In the genomic region with DNA sequence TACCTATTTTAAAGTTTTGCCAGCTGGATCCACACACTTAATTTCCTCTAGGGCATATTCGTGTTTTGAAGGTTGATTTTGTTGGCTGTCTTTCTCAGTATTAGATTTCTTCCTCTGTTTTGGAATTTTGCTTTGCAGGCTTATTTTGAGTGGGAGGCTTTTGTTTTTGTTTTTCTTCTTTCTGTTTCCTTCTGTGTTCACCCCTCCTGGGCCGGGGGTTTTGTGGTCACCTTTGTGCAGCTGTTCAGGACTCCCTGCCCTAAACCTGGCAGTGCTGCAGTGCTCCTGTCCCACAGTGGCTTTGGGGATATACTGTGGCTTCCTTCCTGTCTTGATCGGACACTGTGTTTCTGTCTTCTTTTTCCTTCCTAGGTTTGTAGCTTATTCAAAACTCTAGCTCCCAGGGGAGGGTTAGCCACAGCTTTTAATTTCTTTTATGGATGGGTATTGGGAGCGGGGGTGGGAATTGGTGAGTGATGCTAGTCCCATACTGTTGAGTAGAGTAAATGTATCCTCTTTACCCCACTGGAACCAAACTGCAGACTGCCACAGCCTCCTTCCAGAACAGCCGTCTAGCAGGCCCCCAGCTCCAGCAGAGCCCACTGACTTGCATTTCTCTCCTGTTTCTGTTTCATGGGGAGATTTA, we compare ENCODE assay signal across 19 cellular contexts.
A peak's percentile ranks its signal among the peaks of the same experiment; 100 is the strongest.
DNase-seq lines count a peak whose midpoint lies in the region; TF ChIP-seq lines count a peak whose summit lies in the region.
"Had no signal": no experiment of that assay in that cellular context is flagged by ENCODE, and none has a peak within 500 bp of the region (broad histone marks: within the 10 kb centered on the region; RNA-seq: fewer than 3 reads in every experiment).

No MANE protein-coding gene starts in this region.

- peak overlapping the region; percentile 55 for H2AK5ac ChIP-seq in mesenchymal stem cell (ENCODE audit: low read length, severe bottlenecking)

- H3K79me1 ChIP-seq in mesenchymal stem cell (replicated peaks; ENCODE audit: low read length, poor library complexity, severe bottlenecking): no peaks in the 10 kb centered on the region

- H3K79me2 ChIP-seq in smooth muscle cell (ENCODE audit: low read depth): no peaks in the 10 kb centered on the region

- H3K4me3 Mint-ChIP-seq in MCF 10A (ENCODE audit: unreplicated experiment): no peak overlapping the region
- H3K4me3 Mint-ChIP-seq: GM23338, IgD-negative memory B cell had no signal

- H3K4me1 Mint-ChIP-seq in MCF 10A (ENCODE audit: insufficient read depth, unreplicated experiment): peaks cover 12% of the 10 kb centered on the region
- H3K4me1 Mint-ChIP-seq: IgD-negative memory B cell had no signal

- DNase-seq in MCF 10A (ENCODE audit: unreplicated experiment): no peak
- DNase-seq in breast epithelium (ENCODE audit: low spot score in 2 of 2): no peak
- DNase-seq in choroid plexus epithelial cell (ENCODE audit: low read depth): peak; percentile 3
- DNase-seq in mesenchymal stem cell: no peak
- DNase-seq in smooth muscle cell (lab: John Stamatoyannopoulos, UW; ENCODE audit: unreplicated experiment): no peak
- no peak for DNase-seq in C1 segment of cervical spinal cord (lab: John Stamatoyannopoulos, UW)
- DNase-seq in DMS153 treated with DMSO at 0.1 percent for 48 hours (lab: John Stamatoyannopoulos, UW; ENCODE audit: unreplicated experiment): no peak
- no peak for DNase-seq in NOMO-1 treated with dmso at 0.1 percent for 144 hours (lab: John Stamatoyannopoulos, UW; ENCODE audit: unreplicated experiment)
- DNase-seq: DMS79, NCI-H1417 treated with DMSO at 0.1 percent for 48 hours, NCI-H2029, NCI-H2171 treated with DMSO at 0.1 percent for 48 hours, NCI-H774, Peyer's patch, SHP77 treated with DMSO at 0.1 percent for 48 hours had no signal

- CTCF ChIA-PET in MCF 10A (lab: Yijun Ruan, JAX): no interaction called here

- no peak overlapping the region for H2BK120ac ChIP-seq in mesenchymal stem cell (ENCODE audit: low read depth, low read length)

- peak overlapping the region; percentile 80 for H3K27ac Mint-ChIP-seq in MCF 10A (ENCODE audit: low read depth, unreplicated experiment)
- H3K27ac Mint-ChIP-seq: GM23338, IgD-negative memory B cell had no signal

- no peak overlapping the region for H3K14ac ChIP-seq in mesenchymal stem cell (ENCODE audit: low read length in 2 of 2)

- no peak overlapping the region for H2BK15ac ChIP-seq in mesenchymal stem cell (ENCODE audit: low read depth, poor library complexity, severe bottlenecking)

- H3F3A ChIP-seq in smooth muscle cell (ENCODE audit: low read depth): peaks cover 3% of the 10 kb centered on the region

- H4K91ac ChIP-seq in mesenchymal stem cell (ENCODE audit: low read length): no peak overlapping the region

- H3K36me3 ChIP-seq in breast epithelium (no peaks in the 10 kb centered on the region), mesenchymal stem cell (ENCODE audit: control insufficient read depth in 1 of 2, insufficient read depth in 2 of 2, low read depth in 1 of 2, low read length in 2 of 2) (no peaks in the 10 kb centered on the region), smooth muscle cell (ENCODE audit: low read depth) (no peaks in the 10 kb centered on the region)
- H3K36me3 ChIP-seq: Peyer's patch had no signal

- H3K27ac ChIP-seq in breast epithelium (peak overlapping the region in 1 of 2 donors; percentile 33), mesenchymal stem cell (ENCODE audit: low read length, poor library complexity, severe bottlenecking) (no peak overlapping the region), smooth muscle cell (ENCODE audit: low read depth) (no peak overlapping the region)
- H3K27ac ChIP-seq: 22Rv1, Peyer's patch had no signal

- no peak overlapping the region for H2BK5ac ChIP-seq in mesenchymal stem cell (ENCODE audit: low read depth, low read length, poor library complexity, severe bottlenecking)

- no peak overlapping the region for H3K23ac ChIP-seq in mesenchymal stem cell (ENCODE audit: low read length in 2 of 2)

- no peaks in the 10 kb centered on the region for H3K27me3 Mint-ChIP-seq in MCF 10A (ENCODE audit: insufficient read depth, unreplicated experiment)

- H4K20me1 ChIP-seq in smooth muscle cell (ENCODE audit: low read depth): no peaks in the 10 kb centered on the region

- H4K8ac ChIP-seq in mesenchymal stem cell (ENCODE audit: low read length): peak overlapping the region; percentile 51

- peak overlapping the region; percentile 53 for H3K9ac ChIP-seq in mesenchymal stem cell (ENCODE audit: low read length)
- no peak overlapping the region for H3K9ac ChIP-seq in smooth muscle cell (ENCODE audit: low read depth)

- no peaks in the 10 kb centered on the region for H3K9me3 Mint-ChIP-seq in MCF 10A (ENCODE audit: unreplicated experiment)

- POLR2A ChIA-PET in MCF 10A (lab: Yijun Ruan, JAX): interaction anchor here (1.0 kb wide), 1 partner anchor 17 kb away, joined by 3 read pairs; no protein-coding TSS in a partner anchor

- H3K4me3 ChIP-seq in breast epithelium (no peak overlapping the region), choroid plexus epithelial cell (ENCODE audit: low read depth, low read length) (no peak overlapping the region), mesenchymal stem cell (ENCODE audit: insufficient read depth in 1 of 2, low read depth in 1 of 2, low read length in 2 of 2) (no peak overlapping the region), smooth muscle cell (no peak overlapping the region)
- H3K4me3 ChIP-seq: GM12878, GM23338, Peyer's patch had no signal

- 49% methylated on average over 3 of the region's 5 CpGs for WGBS in mesenchymal stem cell
- WGBS in smooth muscle cell (ENCODE audit: low lambda C conversion rate): 79% methylated on average over 5 of the region's 5 CpGs

- H2AFZ ChIP-seq in mesenchymal stem cell (ENCODE audit: low read depth, low read length) (no peak overlapping the region), smooth muscle cell (ENCODE audit: low read depth) (peak overlapping the region; percentile 77)
- H2AFZ ChIP-seq: GM23338 had no signal

- H3K4ac ChIP-seq in mesenchymal stem cell (ENCODE audit: low read depth in 1 of 2, low read length in 2 of 2): peak overlapping the region in 1 of 2 experiments; percentile 45

- TF ChIP-seq POLR2A in breast epithelium (IDR thresholded peaks at IDR 0.05): no peak

- intact Hi-C loops in MCF 10A (cut with micrococcal nuclease) (no loop called here), breast epithelium (cut with DNase I; ENCODE audit: low total_unique reads) (no loop called here)

- H3K4me1 ChIP-seq in breast epithelium: no peaks in the 10 kb centered on the region
- H3K4me1 ChIP-seq in mesenchymal stem cell (ENCODE audit: control insufficient read depth, insufficient read depth, low read depth, low read length): peaks cover 7% of the 10 kb centered on the region
- H3K4me1 ChIP-seq in smooth muscle cell (ENCODE audit: low read depth): peaks cover 13% of the 10 kb centered on the region
- H3K4me1 ChIP-seq: Peyer's patch had no signal

- TF ChIP-seq CTCF in MCF 10A (IDR thresholded peaks at IDR 0.05; ENCODE audit: unreplicated experiment): no peak
- TF ChIP-seq CTCF in breast epithelium (IDR thresholded peaks at IDR 0.05): no peak
- TF ChIP-seq CTCF in choroid plexus epithelial cell (conservative IDR thresholded peaks at IDR 0.05; ENCODE audit: low read depth, low read length): no peak
- no peak for TF ChIP-seq CTCF in smooth muscle cell (IDR thresholded peaks at IDR 0.05; ENCODE audit: borderline replicate concordance, insufficient read depth, poor library complexity, severe bottlenecking)

- H3K9me3 ChIP-seq in breast epithelium: no peaks in the 10 kb centered on the region
- H3K9me3 ChIP-seq in mesenchymal stem cell (ENCODE audit: control insufficient read depth, low read length): no peaks in the 10 kb centered on the region
- H3K9me3 ChIP-seq in smooth muscle cell (replicated peaks; ENCODE audit: low read depth): no peaks in the 10 kb centered on the region
- H3K9me3 ChIP-seq: Peyer's patch had no signal

- H3K4me2 ChIP-seq in mesenchymal stem cell (ENCODE audit: low read length, poor library complexity, severe bottlenecking) (no peak overlapping the region), smooth muscle cell (no peak overlapping the region)

- peak overlapping the region in 1 of 2 experiments; percentile 63 for H2BK12ac ChIP-seq in mesenchymal stem cell (ENCODE audit: low read length in 2 of 2)

- H3K18ac ChIP-seq in mesenchymal stem cell (ENCODE audit: low read depth in 1 of 2, low read length in 2 of 2): peak overlapping the region; percentile 19 to 66

- H3K27me3 ChIP-seq in breast epithelium: no peaks in the 10 kb centered on the region
- H3K27me3 ChIP-seq in mesenchymal stem cell (ENCODE audit: control insufficient read depth in 1 of 2, insufficient read depth in 1 of 2, low read length in 2 of 2): no peaks in the 10 kb centered on the region
- no peaks in the 10 kb centered on the region for H3K27me3 ChIP-seq in smooth muscle cell (ENCODE audit: low read depth)
- H3K27me3 ChIP-seq: Peyer's patch had no signal

- BruUV-seq in MCF 10A (replicated peaks; lab: Mats Ljungman, UMichigan): no TSS peak

- peaks cover 11% of the 10 kb centered on the region for H3K36me3 Mint-ChIP-seq in MCF 10A (ENCODE audit: insufficient read depth, unreplicated experiment)
- H3K36me3 Mint-ChIP-seq: IgD-negative memory B cell had no signal
